In genomic region chr20:60892095-60892813, GRCh38 we compare ENCODE assay signal across 28 cellular contexts.
"Had no signal": no experiment of that assay in that cellular context is flagged by ENCODE, and none has a peak within 500 bp of the region (broad histone marks: within the 10 kb centered on the region; RNA-seq: fewer than 3 reads in every experiment).

No MANE protein-coding gene starts in this region.

- H3K9me3 ChIP-seq: colonic mucosa, esophagus muscularis mucosa, esophagus squamous epithelium, gastrocnemius medialis, gastroesophageal sphincter, heart left ventricle had no signal

- H3K4me1 ChIP-seq: colonic mucosa, esophagus muscularis mucosa, esophagus squamous epithelium, foreskin keratinocyte, gastrocnemius medialis, gastroesophageal sphincter, heart left ventricle, heart right ventricle had no signal

- DNase-seq: colonic mucosa; cortex of kidney; dermis blood vessel endothelial cell; dorsolateral prefrontal cortex; effector CD4-positive, alpha-beta T cell; effector CD8-positive, alpha-beta T cell; effector memory CD4-positive, alpha-beta T cell; effector memory CD8-positive, alpha-beta T cell; endodermal cell; erythroblast; esophagus squamous epithelium; foreskin fibroblast; foreskin keratinocyte; foreskin melanocyte; gastrocnemius medialis; glutamatergic neuron; head of caudate nucleus; heart left ventricle; heart right ventricle had no signal

- H3K4me3 ChIP-seq: colonic mucosa, coronary artery, dorsolateral prefrontal cortex, esophagus muscularis mucosa, esophagus squamous epithelium, gastrocnemius medialis, gastroesophageal sphincter, heart left ventricle, heart right ventricle had no signal

- H3K36me3 ChIP-seq: colonic mucosa, esophagus muscularis mucosa, esophagus squamous epithelium, gastrocnemius medialis, gastroesophageal sphincter, heart left ventricle, heart right ventricle had no signal

- H3K27ac ChIP-seq: colonic mucosa, coronary artery, dorsolateral prefrontal cortex, epithelial cell of prostate, esophagus muscularis mucosa, esophagus squamous epithelium, foreskin keratinocyte, gastrocnemius medialis, gastroesophageal sphincter, heart left ventricle, heart right ventricle had no signal

- H3K27me3 ChIP-seq: colonic mucosa, esophagus muscularis mucosa, esophagus squamous epithelium, foreskin keratinocyte, gastrocnemius medialis, gastroesophageal sphincter, heart left ventricle had no signal

- FAIRE-seq: colon, endometrium, endothelial cell of umbilical vein, frontal cortex had no signal

- ATAC-seq: effector memory CD8-positive, alpha-beta T cell; esophagus mucosa; foreskin keratinocyte; gastrocnemius medialis; gastroesophageal sphincter; heart left ventricle; heart right ventricle had no signal
